In the genomic region with DNA sequence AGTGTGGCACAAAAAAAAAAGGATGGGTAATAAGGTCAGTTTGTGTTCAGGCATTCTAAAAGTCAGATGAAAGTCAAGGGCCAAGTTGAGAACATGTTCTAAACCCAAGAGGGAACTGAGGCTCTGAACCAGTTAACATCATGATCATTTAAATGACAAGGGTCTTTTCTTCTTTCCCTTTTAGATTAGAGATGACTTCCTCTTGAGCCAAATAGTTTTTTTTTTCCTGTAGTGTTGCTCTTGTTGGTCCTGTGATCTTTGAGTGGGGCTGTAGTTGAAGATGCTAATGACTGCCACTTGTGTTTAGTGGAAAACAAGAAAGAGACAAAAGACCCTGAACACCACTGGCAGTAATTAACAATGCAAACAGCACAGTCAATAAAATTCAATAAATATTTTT, we compare ENCODE assay signal across 27 cellular contexts.
"Had no signal": no experiment of that assay in that cellular context is flagged by ENCODE, and none has a peak within 500 bp of the region (broad histone marks: within the 10 kb centered on the region; RNA-seq: fewer than 3 reads in every experiment).

No MANE protein-coding gene starts in this region.

- H3K4me1 Mint-ChIP-seq: activated naive CD8-positive, alpha-beta T cell treated with anti-CD3 and anti-CD28 coated beads for 36 hours; naive thymus-derived CD4-positive, alpha-beta T cell had no signal

- H3K27me3 Mint-ChIP-seq: activated naive CD8-positive, alpha-beta T cell treated with anti-CD3 and anti-CD28 coated beads for 36 hours; brain; naive thymus-derived CD4-positive, alpha-beta T cell had no signal

- H3K36me3 Mint-ChIP-seq: activated naive CD8-positive, alpha-beta T cell treated with anti-CD3 and anti-CD28 coated beads for 36 hours; brain; naive thymus-derived CD4-positive, alpha-beta T cell had no signal

- H3K4me1 ChIP-seq: adrenal gland, suprapubic skin, tibial artery had no signal

- ATAC-seq: activated CD4-positive, CD25-positive, alpha-beta regulatory T cell treated with anti-CD3 and anti-CD28 coated beads, Interleukin-2, amount 50 U/mL, for 24 hours; esophagus mucosa; naive thymus-derived CD4-positive, alpha-beta T cell; right cardiac atrium had no signal

- H3K36me3 ChIP-seq: adrenal gland, cardiac muscle cell, suprapubic skin, tibial artery had no signal

- H3K4me3 Mint-ChIP-seq: activated naive CD4-positive, alpha-beta T cell treated with anti-CD3 and anti-CD28 coated beads for 36 hours; activated naive CD8-positive, alpha-beta T cell treated with anti-CD3 and anti-CD28 coated beads for 36 hours; activated T-helper 1 cell treated with anti-CD3 and anti-CD28 coated beads, Interleukin-12 subunit alpha, Interleukin-12 subunit beta, Interleukin-2, Interleukin-4 antibody, amounts not matched to agents 30 ng/mL and 10 ng/mL and 1 ng/mL, durations not matched to agents 14 hours and 24 hours and 36 hours; brain; naive thymus-derived CD4-positive, alpha-beta T cell had no signal

- DNase-seq: activated CD4-positive, alpha-beta T cell treated with anti-CD3 and anti-CD28 coated beads for 48 hours; activated CD4-positive, alpha-beta T cell treated with anti-CD3 and anti-CD28 coated beads, Interleukin-2, amount 50 U/mL, for 48 hours; activated CD8-positive, alpha-beta memory T cell treated with anti-CD3 and anti-CD28 coated beads for 24 hours; activated effector memory CD4-positive, alpha-beta T cell treated with anti-CD3 and anti-CD28 coated beads, Interleukin-2, amount 50 U/mL, for 16 hours; activated naive CD4-positive, alpha-beta T cell treated with anti-CD3 and anti-CD28 coated beads for 36 hours; activated naive CD8-positive, alpha-beta T cell treated with anti-CD3 and anti-CD28 coated beads for 36 hours; adrenal gland; aorta; foreskin fibroblast; head of caudate nucleus; hippocampal formation; midbrain; naive thymus-derived CD4-positive, alpha-beta T cell; nucleus accumbens; posterior cingulate gyrus; right cardiac atrium; stimulated activated CD4-positive, alpha-beta T cell treated with anti-CD3 and anti-CD28 coated beads, Interleukin-15, amount 100 ng/mL, for 24 hours; stimulated activated naive CD4-positive, alpha-beta T cell; tibial artery had no signal

- H3K27ac Mint-ChIP-seq: activated naive CD4-positive, alpha-beta T cell treated with anti-CD3 and anti-CD28 coated beads for 36 hours; activated naive CD8-positive, alpha-beta T cell treated with anti-CD3 and anti-CD28 coated beads for 36 hours; activated T-helper 1 cell treated with anti-CD3 and anti-CD28 coated beads, Interleukin-12 subunit alpha, Interleukin-12 subunit beta, Interleukin-2, Interleukin-4 antibody, amounts not matched to agents 30 ng/mL and 10 ng/mL and 1 ng/mL, durations not matched to agents 14 hours and 24 hours and 36 hours; brain; naive thymus-derived CD4-positive, alpha-beta T cell had no signal

- H3K9me3 ChIP-seq: suprapubic skin, tibial artery had no signal

- H3K4me3 ChIP-seq: adrenal gland, cardiac muscle cell, coronary artery, suprapubic skin, tibial artery had no signal

- H3K27ac ChIP-seq: adrenal gland, cardiac muscle cell, coronary artery, suprapubic skin, tibial artery, VCaP had no signal

- H3K27me3 ChIP-seq: adrenal gland, cardiac muscle cell, suprapubic skin, tibial artery had no signal
